In the genomic region with DNA sequence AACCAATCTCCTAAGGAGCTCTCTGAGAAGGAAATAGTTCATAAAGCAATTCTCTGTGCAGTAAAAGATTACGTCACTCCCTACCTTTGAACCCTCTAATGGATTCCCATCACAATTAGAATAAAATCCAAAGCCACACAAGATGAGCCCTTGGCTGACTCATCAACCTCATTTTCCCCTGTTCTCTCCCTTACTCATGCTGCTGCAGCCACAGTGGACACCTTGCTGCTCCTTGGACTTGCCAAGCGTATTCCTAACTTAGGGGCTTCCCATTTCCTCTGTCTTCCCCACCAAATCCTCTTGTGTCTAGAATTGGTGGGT, we compare ENCODE assay signal across 26 cellular contexts. TPM values are rescaled to one million over a fixed set of nuclear protein-coding genes. Genes with fewer than 3 reads are reported as not detected.
DNase-seq lines count a peak whose midpoint lies in the region; ATAC-seq and TF ChIP-seq lines count a peak whose summit lies in the region.
"Had no signal": no experiment of that assay in that cellular context is flagged by ENCODE, and none has a peak within 500 bp of the region (broad histone marks: within the 10 kb centered on the region; RNA-seq: fewer than 3 reads in every experiment).

No MANE protein-coding gene starts in this region.

- H3K4me1 Mint-ChIP-seq in Caco-2 (ENCODE audit: low read depth, unreplicated experiment) (peaks cover 42% of the 10 kb centered on the region), T-helper 17 cell (no peaks in the 10 kb centered on the region)

- POLR2A ChIA-PET in Caco-2 (lab: Charles Lee), result no interaction called here

- H3K36me3 ChIP-seq in Caco-2 (ENCODE audit: control insufficient read depth, insufficient read depth, low read length) (no peaks in the 10 kb centered on the region), Peyer's patch (no peaks in the 10 kb centered on the region), duodenal mucosa (ENCODE audit: control insufficient read depth in 1 of 2, insufficient read depth in 2 of 2, low read length in 2 of 2) (no peaks in the 10 kb centered on the region), mucosa of rectum (ENCODE audit: control insufficient read depth in 2 of 2, insufficient read depth in 2 of 2, low read length in 2 of 2) (no peaks in the 10 kb centered on the region)
- H3K36me3 ChIP-seq: gastroesophageal sphincter, left ventricle myocardium inferior, uterus had no signal

- peaks cover 39% of the 10 kb centered on the region for H3K9me3 Mint-ChIP-seq in Caco-2 (ENCODE audit: unreplicated experiment)

- H3K27ac Mint-ChIP-seq in Caco-2 (ENCODE audit: unreplicated experiment), result peak overlapping the region; percentile 79
- no peak overlapping the region for H3K27ac Mint-ChIP-seq in T-helper 17 cell

- no peak overlapping the region for H3K4me3 Mint-ChIP-seq in Caco-2 (ENCODE audit: unreplicated experiment)
- no peak overlapping the region for H3K4me3 Mint-ChIP-seq in T-helper 17 cell

- CTCF ChIA-PET in Caco-2 (lab: Charles Lee), result no interaction called here

- H3K9ac ChIP-seq in duodenal mucosa (ENCODE audit: low read depth in 1 of 2, low read length in 2 of 2) (peak overlapping the region in 1 of 2 donors; percentile 33), mucosa of rectum (ENCODE audit: low read depth in 1 of 2, low read length in 2 of 2) (peak overlapping the region; percentile 27 to 47)

- H3K9me3 ChIP-seq in Caco-2 (peaks cover 11% of the 10 kb centered on the region; the same call in 1 of the 2 replicates), Peyer's patch (no peaks in the 10 kb centered on the region), duodenal mucosa (ENCODE audit: control insufficient read depth in 1 of 2, low read length in 2 of 2) (no peaks in the 10 kb centered on the region), mucosa of rectum (ENCODE audit: control insufficient read depth in 2 of 2, low read length in 2 of 2) (no peaks in the 10 kb centered on the region), T-helper 17 cell (ENCODE audit: control insufficient read depth, low read length, poor library complexity, severe bottlenecking) (no peaks in the 10 kb centered on the region)
- H3K9me3 ChIP-seq: uterus had no signal

- H3K4me1 ChIP-seq in Caco-2 (peaks cover 67% of the 10 kb centered on the region), Peyer's patch (peaks cover 0 to 24% (median 1%) of the 10 kb centered on the region in 4 donors), duodenal mucosa (ENCODE audit: control insufficient read depth in 1 of 2, insufficient read depth in 2 of 2, low read length in 2 of 2) (peaks cover 36 to 52% of the 10 kb centered on the region in 2 donors), mucosa of rectum (ENCODE audit: control insufficient read depth in 2 of 2, insufficient read depth in 2 of 2, low read length in 2 of 2) (peaks cover 29 to 57% of the 10 kb centered on the region in 2 donors)
- H3K4me1 ChIP-seq: gastroesophageal sphincter, left ventricle myocardium inferior, uterus had no signal

- H3K4me3 ChIP-seq in Caco-2 (ENCODE audit: low read depth, low read length) (no peak overlapping the region), Peyer's patch (peak overlapping the region in 2 of 4 donors; percentile 10 to 18), duodenal mucosa (ENCODE audit: low read depth in 1 of 2, low read length in 2 of 2) (peak overlapping the region in 1 of 2 donors; percentile 36), mucosa of rectum (ENCODE audit: low read length in 2 of 2) (no peak overlapping the region)
- H3K4me3 ChIP-seq: dorsolateral prefrontal cortex, gastroesophageal sphincter, left ventricle myocardium inferior, uterus had no signal

- no peak for DNase-seq in Caco-2
- DNase-seq in Peyer's patch, result peak in 1 of 3 donors; percentile 76
- no peak for DNase-seq in T-helper 17 cell
- no peak for DNase-seq in HUDEP-2 (lab: John Stamatoyannopoulos, UW; ENCODE audit: unreplicated experiment in 76 of 76)
- DNase-seq: ACHN; activated CD8-positive, alpha-beta memory T cell treated with anti-CD3 and anti-CD28 coated beads, Interleukin-2, amount 50 U/mL, for 48 hours; activated effector memory CD4-positive, alpha-beta T cell treated with Interleukin-2 at 50 U/mL for 16 hours; caudate nucleus; DMS 273 treated with DMSO at 0.1 percent for 48 hours; dorsolateral prefrontal cortex; GDM1; KBM-7; left ventricle myocardium inferior; NCI-H1092; NCI-H2029; NCI-H226; NCI-H82; retina; uterus had no signal

- TF ChIP-seq POLR2A in Peyer's patch (IDR thresholded peaks at IDR 0.05), result no peak

- H3K27me3 Mint-ChIP-seq in Caco-2 (ENCODE audit: insufficient read depth, unreplicated experiment) (no peaks in the 10 kb centered on the region), T-helper 17 cell (no peaks in the 10 kb centered on the region)

- H3K27me3 ChIP-seq in Caco-2 (replicated peaks; ENCODE audit: control insufficient read depth, insufficient read depth, low read length), result no peaks in the 10 kb centered on the region
- no peaks in the 10 kb centered on the region for H3K27me3 ChIP-seq in Peyer's patch
- H3K27me3 ChIP-seq in duodenal mucosa (ENCODE audit: control insufficient read depth in 1 of 2, insufficient read depth in 2 of 2, low read length in 2 of 2), result no peaks in the 10 kb centered on the region
- no peaks in the 10 kb centered on the region for H3K27me3 ChIP-seq in mucosa of rectum (ENCODE audit: control insufficient read depth in 2 of 2, insufficient read depth in 2 of 2, low read length in 2 of 2)
- H3K27me3 ChIP-seq: dorsolateral prefrontal cortex, gastroesophageal sphincter, uterus had no signal

- no TSS peak for BruUV-seq in Caco-2 (replicated peaks; lab: Mats Ljungman, UMichigan)

- intact Hi-C loops in Caco-2 (cut with micrococcal nuclease; ENCODE audit: unreplicated experiment), result no loop called here

- ATAC-seq in T-helper 17 cell (no peak), GM18868 (IDR thresholded peaks at IDR 0.05; ENCODE audit: unreplicated experiment) (no peak), HG03025 (IDR thresholded peaks at IDR 0.05; ENCODE audit: low FRiP score, unreplicated experiment) (no peak)
- ATAC-seq: gastroesophageal sphincter had no signal

- H3K27ac ChIP-seq in Peyer's patch (peak overlapping the region in 3 of 4 donors; percentile 44 to 88 (median 77)), duodenal mucosa (ENCODE audit: low read depth, low read length) (peak overlapping the region; percentile 45), mucosa of rectum (ENCODE audit: low read depth in 2 of 2, low read length in 2 of 2) (peak overlapping the region; percentile 90 to 94)
- H3K27ac ChIP-seq: C4-2B, dorsolateral prefrontal cortex, gastroesophageal sphincter, left ventricle myocardium inferior, uterus had no signal

- TF ChIP-seq CTCF in Caco-2 (IDR thresholded peaks at IDR 0.05; ENCODE audit: insufficient read depth in 1 of 2, low read depth in 1 of 2, low read length in 1 of 2, severe bottlenecking in 1 of 2, unreplicated experiment in 1 of 2), result no peak
- no peak for TF ChIP-seq CTCF in Peyer's patch (IDR thresholded peaks at IDR 0.05)

- H3K36me3 Mint-ChIP-seq in Caco-2 (ENCODE audit: insufficient read depth, unreplicated experiment) (peaks cover 8% of the 10 kb centered on the region), T-helper 17 cell (ENCODE audit: low read depth) (no peaks in the 10 kb centered on the region)

RNA-seq across cellular contexts. Expression of a gene that starts 7.0 kb away (rescaled TPM):
- total RNA-seq in Caco-2 (2022) (86.4 and 99.9 TPM in 2 replicates), Peyer's patch (100 to 1,000 TPM in 3 of 4 donors, 10 to 100 TPM in 1; 71.0 to 963 (median 558) TPM), T-helper 17 cell (not detected)
- total RNA-seq: T-helper 2 cell treated with Interferon-gamma antibody and Interleukin-4, amounts not matched to agents 100 ng/mL and 5 ng/mL, for 36 hours had no signal

Comparison
In these comparisons a context has a peak if more than half of its experiments do, and no peak if none do; other contexts are left out.
1. RNA of a gene that starts 7.0 kb away (total RNA-seq): 71.0 to 963 TPM in Peyer's patch and 86.4 to 99.9 TPM in Caco-2; not detected in T-helper 17 cell; every median in the first group is over 10 times any median in the second.
2. Peak in every context shown above with its lines, with median percentiles within 50 percentile points of each other: H3K27ac ChIP-seq.